17 cellular contexts compared by ENCODE assay signal in genomic region chr10:89079991-89080390, GRCh38.
DNase-seq lines count a peak whose midpoint lies in the region; ATAC-seq lines count a peak whose summit lies in the region.
"Had no signal": no experiment of that assay in that cellular context is flagged by ENCODE, and none has a peak within 500 bp of the region (broad histone marks: within the 10 kb centered on the region; RNA-seq: fewer than 3 reads in every experiment).

No MANE protein-coding gene starts in this region.

- no peak for ATAC-seq in HG03442 (IDR thresholded peaks at IDR 0.05; ENCODE audit: unreplicated experiment)
- ATAC-seq: activated CD4-positive, alpha-beta T cell treated with anti-CD3 and anti-CD28 coated beads for 36 hours; effector memory CD8-positive, alpha-beta T cell; upper lobe of right lung had no signal

- DNase-seq in EH (ENCODE audit: low read depth) (peak; percentile 38), HT1080 (ENCODE audit: low read depth) (peak; percentile 61), dermis blood vessel endothelial cell (peak; percentile 59), lung microvascular endothelial cell (ENCODE audit: low read depth in 2 of 2) (peak; percentile 39 to 69), AML-193 (lab: John Stamatoyannopoulos, UW) (no peak), dedifferentiated amniotic fluid mesenchymal stem cell (ENCODE audit: extremely low spot score) (no peak)
- DNase-seq: activated CD4-positive, alpha-beta T cell treated with anti-CD3 and anti-CD28 coated beads for 36 hours; activated T-cell treated with anti-CD3 and anti-CD28 coated beads, Interleukin-2, amount 50 U/mL, for 24 hours; brain microvascular endothelial cell; Calu3; effector memory CD8-positive, alpha-beta T cell; GOT3; KG1; mammary epithelial cell; NCI-H1694 treated with DMSO at 0.1 percent for 48 hours; upper lobe of right lung had no signal

Comparison
In these comparisons a context has a peak if more than half of its experiments do, and no peak if none do; other contexts are left out.
1. DNase-seq: peak in EH (single experiment), HT1080 (single experiment), dermis blood vessel endothelial cell (single experiment) and lung microvascular endothelial cell (2 of 2); none in AML-193 (0 of 2) and dedifferentiated amniotic fluid mesenchymal stem cell (single experiment).